In the genomic region with DNA sequence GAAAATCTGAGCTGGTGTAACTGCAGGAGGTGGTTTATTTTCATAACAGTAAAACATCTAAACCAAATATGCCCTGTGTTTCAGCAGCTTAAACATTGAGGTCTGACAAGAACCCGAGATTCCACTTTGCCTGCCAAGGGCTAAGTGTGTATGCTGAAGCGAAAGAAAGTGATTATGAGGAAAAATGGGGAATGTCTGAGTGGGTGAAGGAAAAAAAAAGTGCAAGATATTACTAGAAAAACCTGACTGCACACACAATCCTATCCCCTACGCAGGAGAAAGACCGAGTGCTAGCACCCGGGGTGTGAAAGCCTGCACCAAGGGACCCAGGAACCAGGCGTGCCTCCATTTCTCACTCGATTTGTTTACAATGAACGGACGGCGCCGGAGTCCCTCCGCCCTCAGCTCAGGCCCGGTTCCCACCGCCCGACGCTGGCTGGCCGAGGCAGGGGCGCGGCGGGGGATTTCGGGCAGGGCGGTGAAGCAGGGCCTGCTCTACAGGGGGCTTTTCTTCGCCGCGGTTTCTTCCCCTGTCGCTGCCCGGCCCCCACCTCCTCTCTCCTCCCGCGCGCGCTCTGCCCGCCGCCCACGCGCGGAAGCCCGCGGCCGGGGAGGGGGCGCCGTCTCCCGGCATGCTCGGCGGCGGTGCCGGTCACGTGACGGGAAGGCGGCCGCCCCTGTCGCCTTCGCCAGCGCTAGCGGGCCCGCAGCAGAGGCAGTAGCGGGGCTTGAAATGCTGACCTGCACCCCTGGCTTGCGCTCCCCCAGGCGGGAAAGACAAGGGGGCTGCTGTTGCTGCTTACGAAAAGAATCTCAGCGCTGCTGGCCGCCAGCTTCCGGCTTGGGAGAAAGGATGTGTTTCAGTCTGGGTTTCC, we compare ENCODE assay signal across 8 cellular contexts. TPM values are rescaled to one million over a fixed set of nuclear protein-coding genes. Genes with fewer than 3 reads are reported as not detected.
DNase-seq lines count a peak whose midpoint lies in the region; ATAC-seq and TF ChIP-seq lines count a peak whose summit lies in the region.

No MANE protein-coding gene starts in this region.

- peak overlapping the region; percentile 60 for H3K9ac ChIP-seq in Karpas-422 (ENCODE audit: low read length)

- H3K27ac ChIP-seq in Karpas-422 (ENCODE audit: low read length) (no peak overlapping the region), right cardiac atrium (ENCODE audit: low read length) (peak overlapping the region; percentile 98), psoas muscle (peak overlapping the region; percentile 99), vagina (peak overlapping the region; percentile 95)

- H3K4me1 ChIP-seq in Karpas-422 (ENCODE audit: low read length) = peaks cover 99% of the 10 kb centered on the region
- H3K4me1 ChIP-seq in right cardiac atrium (ENCODE audit: control insufficient read depth, insufficient read depth, low read length) = peaks cover under 1% of the 10 kb centered on the region
- peaks cover 42% of the 10 kb centered on the region for H3K4me1 ChIP-seq in psoas muscle
- peaks cover 57% of the 10 kb centered on the region for H3K4me1 ChIP-seq in vagina

- H3K27me3 ChIP-seq in Karpas-422 (ENCODE audit: low read length) (no peaks in the 10 kb centered on the region), right cardiac atrium (ENCODE audit: control insufficient read depth, insufficient read depth) (no peaks in the 10 kb centered on the region), psoas muscle (ENCODE audit: insufficient read depth in 3 of 3, low read length in 2 of 3) (no peaks in the 10 kb centered on the region), vagina (no peaks in the 10 kb centered on the region)

- intact Hi-C loops in right cardiac atrium (cut with DNase I) (no loop called here), psoas muscle (cut with DNase I) (loop anchor here (2.0 to 5.0 kb wide), 3 partner anchors 24 to 40 kb away; partner anchors contain the start of gene ITPKB (in 2 of the 2)), vagina (cut with DNase I) (loop anchor here (5.0 kb wide), 1 partner anchor 41 kb away; no protein-coding TSS in a partner anchor)

- TF ChIP-seq CTCF in psoas muscle (IDR thresholded peaks at IDR 0.05) (no peak), vagina (IDR thresholded peaks at IDR 0.05) (peak in 1 of 3 experiments; percentile 14)

- under 1% methylated on average over 58 of the region's 62 CpGs for WGBS in right cardiac atrium
- 0 to 1% (median 1%) methylated on average over 49 to 62 of the region's 62 CpGs for WGBS in psoas muscle, 3 donors

- H2AFZ ChIP-seq in Karpas-422 (ENCODE audit: low read length) = no peak overlapping the region

- peak overlapping the region; percentile 76 for H3K4me2 ChIP-seq in Karpas-422 (ENCODE audit: low read depth, low read length, poor library complexity, severe bottlenecking)

- peaks cover 66% of the 10 kb centered on the region for H4K20me1 ChIP-seq in Karpas-422 (ENCODE audit: insufficient read depth, low read depth, low read length)

- ATAC-seq in GM21737 (IDR thresholded peaks at IDR 0.05; ENCODE audit: unreplicated experiment) (peak; percentile 72), right cardiac atrium (peak; percentile 91 to 94), psoas muscle (peak; percentile 82 to 88 (median 87))

- H3K79me2 ChIP-seq in Karpas-422 (ENCODE audit: low read length) = peaks cover 74% of the 10 kb centered on the region

- H3K9me2 ChIP-seq in Karpas-422 (replicated peaks; ENCODE audit: insufficient read depth, low read length) = no peaks in the 10 kb centered on the region

- peak; percentile 83 for DNase-seq in EH (ENCODE audit: low read depth)
- no peak for DNase-seq in Karpas-422
- DNase-seq in T-helper 1 cell = peak; percentile 68 to 86 (median 74)
- DNase-seq in amniotic epithelial cell (ENCODE audit: low read depth) = peak; percentile 49
- DNase-seq in right cardiac atrium = peak; percentile 80 to 93 (median 92)
- peak; percentile 81 to 88 for DNase-seq in psoas muscle
- no peak for DNase-seq in vagina (ENCODE audit: extremely low spot score in 2 of 2)

- H3K4me3 ChIP-seq in Karpas-422 (ENCODE audit: low read length) (peak overlapping the region; percentile 49), right cardiac atrium (ENCODE audit: low read length) (peak overlapping the region; percentile 70), psoas muscle (peak overlapping the region; percentile 84), vagina (peak overlapping the region; percentile 55 to 79)

- H3K36me3 ChIP-seq in Karpas-422 (ENCODE audit: insufficient read depth, low read length) (peaks cover 26% of the 10 kb centered on the region), psoas muscle (ENCODE audit: insufficient read depth in 1 of 2, low read depth in 1 of 2) (no peaks in the 10 kb centered on the region), vagina (peaks cover 0 to 5% of the 10 kb centered on the region in 2 donors)

- H3K9me3 ChIP-seq in Karpas-422 (ENCODE audit: low read length) (no peaks in the 10 kb centered on the region), right cardiac atrium (ENCODE audit: control insufficient read depth, low read length) (no peaks in the 10 kb centered on the region), psoas muscle (no peaks in the 10 kb centered on the region), vagina (no peaks in the 10 kb centered on the region)

- peak in 1 of 2 donors; percentile 63 for TF ChIP-seq POLR2A in vagina (IDR thresholded peaks at IDR 0.05)

RNA-seq across cellular contexts. Expression of gene ITPKB, which starts 35.9 kb away (rescaled TPM):
- total RNA-seq in Karpas-422 (2014; rRNA removed; shearing (Covaris generic); ENCODE audit: low replicate concordance) = 79.0 and 132 TPM in 2 replicates
- total RNA-seq in right cardiac atrium (10 to 100 TPM in 2 of 4 donors, 1 to 10 TPM in 2; 9.6 to 15.4 (median 11.1) TPM), psoas muscle (10 to 100 TPM in 3 of 4 donors, 1 to 10 TPM in 1; 7.7 to 14.1 (median 12.3) TPM), vagina (31.7 TPM)
- polyA plus RNA-seq in right cardiac atrium (9.6 TPM), psoas muscle (1 to 10 TPM; 3.9 to 8.9 (median 8.4) TPM)

Comparison
In these comparisons a context has a peak if more than half of its experiments do, and no peak if none do; other contexts are left out.
1. DNase-seq: peak in EH (single experiment), T-helper 1 cell (5 of 5), amniotic epithelial cell (single experiment), right cardiac atrium (3 of 3) and psoas muscle (2 of 2); none in Karpas-422 (single experiment) and vagina (0 of 2).
2. intact Hi-C loops: an anchor here in psoas muscle (2.0 to 5.0 kb wide) and vagina (5.0 kb wide); none called in right cardiac atrium.
3. Peak in every context shown above with its lines, with median percentiles within 50 percentile points of each other: ATAC-seq and H3K4me3 ChIP-seq.